Comparison of ENCODE assay signal across 12 cellular contexts in genomic region chr1:55317263-55317662, GRCh38.
DNase-seq lines count a peak whose midpoint lies in the region; ATAC-seq and TF ChIP-seq lines count a peak whose summit lies in the region.
"Had no signal": no experiment of that assay in that cellular context is flagged by ENCODE, and none has a peak within 500 bp of the region (broad histone marks: within the 10 kb centered on the region; RNA-seq: fewer than 3 reads in every experiment).

No MANE protein-coding gene starts in this region.

- H3K27me3 ChIP-seq in BLaER1 = no peaks in the 10 kb centered on the region
- no peaks in the 10 kb centered on the region for H3K27me3 ChIP-seq in GM23338 (ENCODE audit: insufficient read depth)
- no peaks in the 10 kb centered on the region for H3K27me3 ChIP-seq in thymus (ENCODE audit: control insufficient read depth, insufficient read depth)

- H3K9me3 ChIP-seq in BLaER1 = no peaks in the 10 kb centered on the region
- H3K9me3 ChIP-seq in thymus (ENCODE audit: control insufficient read depth) = no peaks in the 10 kb centered on the region

- peak; percentile 45; the same call in 2 of the 3 replicates for ATAC-seq in GM23338
- ATAC-seq in GM21360 (IDR thresholded peaks at IDR 0.05; ENCODE audit: unreplicated experiment) = no peak

- H3K27ac ChIP-seq in BLaER1 = peak overlapping the region; percentile 29
- no peak overlapping the region for H3K27ac ChIP-seq in GM23338 (ENCODE audit: low read depth)
- peak overlapping the region; percentile 31 for H3K27ac ChIP-seq in thymus (ENCODE audit: low read depth)

- no peak for TF ChIP-seq CTCF in GM23338 (conservative IDR thresholded peaks at IDR 0.05; ENCODE audit: low read depth in 2 of 2)

- no peaks in the 10 kb centered on the region for H3F3A ChIP-seq in GM23338 (replicated peaks; ENCODE audit: low read depth)

- DNase-seq in GM23338 (ENCODE audit: low spot score) (no peak), NCI-H69 (lab: John Stamatoyannopoulos, UW) (peak; percentile 1), NCI-H1694 (lab: John Stamatoyannopoulos, UW) (no peak), dedifferentiated amniotic fluid mesenchymal stem cell (ENCODE audit: extremely low spot score) (no peak)
- DNase-seq: CD4-positive, alpha-beta T cell; DMS79; GOT3; H9 had no signal

- H4K20me1 ChIP-seq in BLaER1 = no peaks in the 10 kb centered on the region
- H4K20me1 ChIP-seq in GM23338 (replicated peaks; ENCODE audit: insufficient read depth) = no peaks in the 10 kb centered on the region

- no peaks in the 10 kb centered on the region for H3K9me3 Mint-ChIP-seq in GM23338
- H3K9me3 Mint-ChIP-seq: CD4-positive, alpha-beta T cell; H9 had no signal

- H3K79me2 ChIP-seq in GM23338 (replicated peaks; ENCODE audit: insufficient read depth) = no peaks in the 10 kb centered on the region

- no peak overlapping the region for H3K4me3 ChIP-seq in BLaER1
- H3K4me3 ChIP-seq in GM23338 = no peak overlapping the region
- H3K4me3 ChIP-seq in thymus (ENCODE audit: low read length) = no peak overlapping the region
- H3K4me3 ChIP-seq: GM12878 had no signal

- H2AFZ ChIP-seq in GM23338 = no peak overlapping the region; the same call in 1 of the 2 replicates

- peaks cover 2% of the 10 kb centered on the region; the same call in 1 of the 2 replicates for H3K9me2 ChIP-seq in GM23338 (ENCODE audit: insufficient read depth)

- H3K9ac ChIP-seq in BLaER1 = no peak overlapping the region

- H3K36me3 ChIP-seq in BLaER1 = no peaks in the 10 kb centered on the region
- no peaks in the 10 kb centered on the region for H3K36me3 ChIP-seq in GM23338 (ENCODE audit: insufficient read depth)
- no peaks in the 10 kb centered on the region for H3K36me3 ChIP-seq in thymus (ENCODE audit: control insufficient read depth, insufficient read depth)

- H3K4me3 Mint-ChIP-seq in GM23338 = no peak overlapping the region
- H3K4me3 Mint-ChIP-seq: CD4-positive, alpha-beta T cell; H9 had no signal

- 87% methylated on average over 4 of the region's 4 CpGs for WGBS in thymus

- H3K4me2 ChIP-seq in BLaER1 (peak overlapping the region; percentile 51), GM23338 (no peak overlapping the region)

- no peaks in the 10 kb centered on the region for H3K36me3 Mint-ChIP-seq in GM23338 (ENCODE audit: low read depth)

- peaks cover 3% of the 10 kb centered on the region; the same call in 1 of the 3 replicates for H3K4me1 Mint-ChIP-seq in GM23338

- H3K27ac Mint-ChIP-seq in GM23338 = no peak overlapping the region
- H3K27ac Mint-ChIP-seq: CD4-positive, alpha-beta T cell; H9 had no signal

- peaks cover 2% of the 10 kb centered on the region for H3K27me3 Mint-ChIP-seq in GM23338 (ENCODE audit: insufficient read depth, low read depth, poor library complexity)
- H3K27me3 Mint-ChIP-seq: CD4-positive, alpha-beta T cell had no signal

- peaks cover 28% of the 10 kb centered on the region for H3K4me1 ChIP-seq in BLaER1
- no peaks in the 10 kb centered on the region for H3K4me1 ChIP-seq in GM23338 (ENCODE audit: insufficient read depth)
- peaks cover 14% of the 10 kb centered on the region for H3K4me1 ChIP-seq in thymus (ENCODE audit: control insufficient read depth, insufficient read depth, low read length)

TF ChIP-seq in GM23338, 12 proteins besides CTCF, POLR2A, EP300 and RAD21:
- no peak for TF ChIP-seq STAT1 (IDR thresholded peaks at IDR 0.05; ENCODE audit: unreplicated experiment)
- TF ChIP-seq EZH2phosphoT487 (IDR thresholded peaks at IDR 0.05; ENCODE audit: unreplicated experiment) = no peak
- no peak for TF ChIP-seq NANOG (IDR thresholded peaks at IDR 0.05; ENCODE audit: borderline replicate concordance)
- TF ChIP-seq CREB1 (CRISPR knock-in tag; IDR thresholded peaks at IDR 0.05; ENCODE audit: low read depth) = no peak
- no peak for TF ChIP-seq JUNB (IDR thresholded peaks at IDR 0.05; ENCODE audit: unreplicated experiment)
- TF ChIP-seq ZNF462 (CRISPR knock-in tag; IDR thresholded peaks at IDR 0.05) = no peak
- no peak for TF ChIP-seq POLR2AphosphoS5 (IDR thresholded peaks at IDR 0.05; ENCODE audit: low read depth)
- no peak for TF ChIP-seq ZNF331 (CRISPR knock-in tag; IDR thresholded peaks at IDR 0.05; ENCODE audit: low read depth)
- no peak for TF ChIP-seq EZH2 (IDR thresholded peaks at IDR 0.05; ENCODE audit: low read depth, unreplicated experiment)
